ENCODE assay signal across 17 cellular contexts in genomic region chr3:37591130-37591865, GRCh38.
DNase-seq lines count a peak whose midpoint lies in the region; ATAC-seq and TF ChIP-seq lines count a peak whose summit lies in the region.
"Had no signal": no experiment of that assay in that cellular context is flagged by ENCODE, and none has a peak within 500 bp of the region (broad histone marks: within the 10 kb centered on the region; RNA-seq: fewer than 3 reads in every experiment).

No MANE protein-coding gene starts in this region.

- H3K4me3 ChIP-seq in prostate gland (no peak overlapping the region), upper lobe of right lung (no peak overlapping the region)
- H3K4me3 ChIP-seq: HAP-1 had no signal

- H3K27ac ChIP-seq in prostate gland (peak overlapping the region; percentile 64 to 72), upper lobe of right lung (peak overlapping the region; percentile 72)

- H3K27ac Mint-ChIP-seq in activated T-cell treated with anti-CD3 and anti-CD28 coated beads, Interleukin-2, amount 50 U/mL, for 24 hours = no peak overlapping the region
- H3K27ac Mint-ChIP-seq: stimulated activated memory B cell treated with anti-CD40 and anti-IgM and Interleukin-4, amounts not matched to agents 10 μg/mL and 1 μg/mL and 100 μg/mL, for 72 hours had no signal

- TF ChIP-seq POLR2A in prostate gland (IDR thresholded peaks at IDR 0.05) = no peak

- 33% methylated on average over 4 of the region's 4 CpGs for WGBS in prostate gland

- intact Hi-C loops in Right ventricle myocardium superior (cut with DNase I) (no loop called here), prostate gland (cut with DNase I) (no loop called here), upper lobe of right lung (cut with DNase I) (no loop called here)

- TF ChIP-seq CTCF in prostate gland (IDR thresholded peaks at IDR 0.05) = no peak
- no peak for TF ChIP-seq CTCF in upper lobe of right lung (IDR thresholded peaks at IDR 0.05)

- peak; percentile 59 for ATAC-seq in Right ventricle myocardium superior (ENCODE audit: poor library complexity)
- no peak for ATAC-seq in upper lobe of right lung
- no peak for ATAC-seq in HG02763 (IDR thresholded peaks at IDR 0.05; ENCODE audit: unreplicated experiment)
- no peak for ATAC-seq in GM18498 (IDR thresholded peaks at IDR 0.05; ENCODE audit: unreplicated experiment)
- ATAC-seq: stimulated activated memory B cell treated with anti-CD40 and anti-IgM and Interleukin-4, amounts not matched to agents 10 μg/mL and 1 μg/mL and 100 μg/mL, for 72 hours had no signal

- H3K36me3 ChIP-seq in prostate gland = no peaks in the 10 kb centered on the region
- no peaks in the 10 kb centered on the region for H3K36me3 ChIP-seq in upper lobe of right lung
- H3K36me3 ChIP-seq: BE2C, HAP-1 had no signal

- H3K4me1 ChIP-seq in prostate gland (replicated peaks) = peaks cover 9% of the 10 kb centered on the region
- peaks cover 31% of the 10 kb centered on the region for H3K4me1 ChIP-seq in upper lobe of right lung
- H3K4me1 ChIP-seq: BE2C, HAP-1 had no signal

- DNase-seq in cerebellar cortex (ENCODE audit: low spot score) (peak; percentile 16), Right ventricle myocardium superior (peak; percentile 54), prostate gland (ENCODE audit: low spot score) (no peak), upper lobe of right lung (no peak)
- no peak for DNase-seq in activated T-cell treated with anti-CD3 and anti-CD28 coated beads, Interleukin-2, amount 50 U/mL, for 24 hours
- DNase-seq: activated CD4-positive, CD25-positive, alpha-beta regulatory T cell; activated effector memory CD4-positive, alpha-beta T cell treated with anti-CD3 and anti-CD28 coated beads, Interleukin-2, amount 50 U/mL, for 16 hours; anterior cingulate cortex; BE2C; NCI-H2081; NCI-H748 treated with DMSO at 0.1 percent for 48 hours; RPMI8226; T-helper 1 cell had no signal

- H3K4me1 Mint-ChIP-seq in activated T-cell treated with anti-CD3 and anti-CD28 coated beads, Interleukin-2, amount 50 U/mL, for 24 hours (ENCODE audit: low read depth) = no peaks in the 10 kb centered on the region
- H3K4me1 Mint-ChIP-seq: stimulated activated memory B cell treated with anti-CD40 and anti-IgM and Interleukin-4, amounts not matched to agents 10 μg/mL and 1 μg/mL and 100 μg/mL, for 72 hours had no signal

- no peak overlapping the region for H3K4me3 Mint-ChIP-seq in activated T-cell treated with anti-CD3 and anti-CD28 coated beads, Interleukin-2, amount 50 U/mL, for 24 hours
- H3K4me3 Mint-ChIP-seq: stimulated activated memory B cell treated with anti-CD40 and anti-IgM and Interleukin-4, amounts not matched to agents 10 μg/mL and 1 μg/mL and 100 μg/mL, for 72 hours had no signal

- H3K36me3 Mint-ChIP-seq in activated T-cell treated with anti-CD3 and anti-CD28 coated beads, Interleukin-2, amount 50 U/mL, for 24 hours (ENCODE audit: low read depth) = no peaks in the 10 kb centered on the region
- H3K36me3 Mint-ChIP-seq: stimulated activated memory B cell treated with anti-CD40 and anti-IgM and Interleukin-4, amounts not matched to agents 10 μg/mL and 1 μg/mL and 100 μg/mL, for 72 hours had no signal

- H3K27me3 ChIP-seq in prostate gland (replicated peaks; ENCODE audit: insufficient read depth) (no peaks in the 10 kb centered on the region), upper lobe of right lung (no peaks in the 10 kb centered on the region)
- H3K27me3 ChIP-seq: BE2C had no signal

- no peaks in the 10 kb centered on the region for H3K9me3 Mint-ChIP-seq in activated T-cell treated with anti-CD3 and anti-CD28 coated beads, Interleukin-2, amount 50 U/mL, for 24 hours
- H3K9me3 Mint-ChIP-seq: stimulated activated memory B cell treated with anti-CD40 and anti-IgM and Interleukin-4, amounts not matched to agents 10 μg/mL and 1 μg/mL and 100 μg/mL, for 72 hours had no signal

- H3K9me3 ChIP-seq in prostate gland (no peaks in the 10 kb centered on the region), upper lobe of right lung (no peaks in the 10 kb centered on the region)
- H3K9me3 ChIP-seq: BE2C, HAP-1 had no signal

- H3K27me3 Mint-ChIP-seq in activated T-cell treated with anti-CD3 and anti-CD28 coated beads, Interleukin-2, amount 50 U/mL, for 24 hours = peaks cover 10% of the 10 kb centered on the region

Comparison
In these comparisons a context has a peak if more than half of its experiments do, and no peak if none do; other contexts are left out.
1. DNase-seq: peak in cerebellar cortex (single experiment) and Right ventricle myocardium superior (single experiment); none in prostate gland (single experiment), upper lobe of right lung (single experiment) and activated T-cell treated with anti-CD3 and anti-CD28 coated beads, Interleukin-2, amount 50 U/mL, for 24 hours (single experiment).